9 cellular contexts compared by ENCODE assay signal in genomic region chr19:40907968-40908735, GRCh38. TPM values are rescaled to one million over a fixed set of nuclear protein-coding genes. Genes with fewer than 3 reads are reported as not detected.
DNase-seq lines count a peak whose midpoint lies in the region; ATAC-seq, FAIRE-seq and TF ChIP-seq lines count a peak whose summit lies in the region.
"Had no signal": no experiment of that assay in that cellular context is flagged by ENCODE, and none has a peak within 500 bp of the region (broad histone marks: within the 10 kb centered on the region; RNA-seq: fewer than 3 reads in every experiment).

No MANE protein-coding gene starts in this region.

- H2AK5ac ChIP-seq in H1 (ENCODE audit: low read depth, low read length): no peak overlapping the region

- H3K23me2 ChIP-seq in H1 (ENCODE audit: low read depth, low read length): no peaks in the 10 kb centered on the region

- H4K91ac ChIP-seq in H1 (replicated peaks; ENCODE audit: insufficient read length, low read length): no peak overlapping the region

- no peak overlapping the region for H2BK5ac ChIP-seq in H1 (ENCODE audit: low read depth, low read length)

- no peak overlapping the region for H3K4ac ChIP-seq in H1 (replicated peaks; ENCODE audit: insufficient read length, low read depth, low read length)

- H2BK20ac ChIP-seq in H1 (ENCODE audit: low read length): no peak overlapping the region

- H4K20me1 ChIP-seq in H1 (replicated peaks in 1 of 2; ENCODE audit: control insufficient read depth in 1 of 2, insufficient read depth in 2 of 2, low read length in 2 of 2): no peaks in the 10 kb centered on the region

- TF ChIP-seq RAD21 in H1 (IDR thresholded peaks at IDR 0.05 in 1 of 2, conservative IDR thresholded peaks at IDR 0.05 in 1 of 2; ENCODE audit: low read depth in 2 of 2, low read length in 2 of 2): no peak

- H3K14ac ChIP-seq in H1 (ENCODE audit: insufficient read length): no peak overlapping the region

- H3K36me3 ChIP-seq in HEK293 (ENCODE audit: control insufficient read depth in 2 of 2, insufficient read depth in 1 of 2, low read length in 2 of 2): no peaks in the 10 kb centered on the region
- no peaks in the 10 kb centered on the region for H3K36me3 ChIP-seq in H1 (ENCODE audit: control insufficient read depth in 2 of 4, insufficient read depth in 4 of 4, low read length in 3 of 4)

- WGBS in H1 (ENCODE audit: extremely low coverage in 1 of 2, insufficient coverage in 1 of 2, insufficient read length in 1 of 2, insufficient replicate concordance in 2 of 2, low coverage in 1 of 2, low lambda C conversion rate in 2 of 2, missing lambda C conversion rate in 1 of 2), 2 experiments: 62% methylated on average over 14 of the region's 21 CpGs; no CpG with 5 or more reads in 1 of the 2 experiments

- no peak for TF ChIP-seq CTCF in HEK293 (tag by site-specific recombination; IDR thresholded peaks at IDR 0.05)
- TF ChIP-seq CTCF in H1 (IDR thresholded peaks at IDR 0.05; ENCODE audit: control extremely low read depth in 1 of 3, insufficient read depth in 1 of 3, low read depth in 1 of 3, low read length in 3 of 3): no peak
- no peak for TF ChIP-seq CTCF in coronary artery (IDR thresholded peaks at IDR 0.05)
- TF ChIP-seq CTCF in GM20000 (IDR thresholded peaks at IDR 0.05; ENCODE audit: extremely low read depth, missing control alignments): no peak

- TF ChIP-seq POLR2A in H1 (IDR thresholded peaks at IDR 0.05; ENCODE audit: control extremely low read depth in 1 of 2, low read depth in 2 of 2, low read length in 2 of 2): no peak

- H2AFZ ChIP-seq in H1 (ENCODE audit: low read length): peak overlapping the region; percentile 95

- no peaks in the 10 kb centered on the region; the same call in 1 of the 2 replicates for H3K9me3 ChIP-seq in HEK293 (ENCODE audit: control insufficient read depth, insufficient read depth, low read depth, low read length)
- H3K9me3 ChIP-seq in H1 (ENCODE audit: insufficient read depth in 2 of 2, low read depth in 1 of 2, low read length in 1 of 2): peaks cover 10% of the 10 kb centered on the region in 2 experiments

- H3K27ac ChIP-seq in HEK293 (ENCODE audit: extremely low read depth, low read depth, low read length): no peak overlapping the region
- H3K27ac ChIP-seq in H1 (ENCODE audit: low read depth, low read length): no peak overlapping the region
- no peak overlapping the region for H3K27ac ChIP-seq in coronary artery

- H3K18ac ChIP-seq in H1 (ENCODE audit: extremely low read depth, low read length): no peak overlapping the region

- H3K4me3 ChIP-seq in HEK293 (ENCODE audit: low read depth, low read length): no peak overlapping the region
- H3K4me3 ChIP-seq in H1 (ENCODE audit: extremely low read depth in 1 of 4, insufficient read depth in 2 of 4, low read depth in 3 of 4, low read length in 4 of 4): peak overlapping the region in 1 of 4 experiments; percentile 8; a peak in 2 of 8 replicates
- no peak overlapping the region for H3K4me3 ChIP-seq in coronary artery

- no peak overlapping the region for H3K9ac ChIP-seq in H1 (replicated peaks in 1 of 4; ENCODE audit: extremely low read depth in 1 of 4, low read depth in 3 of 4, low read length in 3 of 4)

- no peak overlapping the region for H4K5ac ChIP-seq in H1 (ENCODE audit: insufficient read length, low read depth, low read length)

- no peak overlapping the region for H2BK120ac ChIP-seq in H1 (replicated peaks; ENCODE audit: low read depth, low read length)

- H3K79me1 ChIP-seq in H1 (ENCODE audit: low read depth, low read length): no peaks in the 10 kb centered on the region

- ATAC-seq in HG02571 (IDR thresholded peaks at IDR 0.05; ENCODE audit: unreplicated experiment): no peak

- no peaks in the 10 kb centered on the region for H3K27me3 ChIP-seq in H1 (replicated peaks in 1 of 4; ENCODE audit: control insufficient read depth in 3 of 4, extremely low read depth in 1 of 4, insufficient read depth in 3 of 4, low read length in 3 of 4)

- H2BK15ac ChIP-seq in H1 (ENCODE audit: low read length): 0 out of 2 replicates have a peak overlapping the region, but pooled peaks have one; percentile 65

- POLR2A ChIA-PET in HEK293 (lab: Yijun Ruan, JAX): interaction anchor here (0.6 kb wide), 1 partner anchor 109 kb away, joined by 4 read pairs; no protein-coding TSS in a partner anchor
- POLR2A ChIA-PET in H1 (lab: Charles Lee; ENCODE audit: partially characterized antibody): no interaction called here

- DNase-seq in activated CD4-positive, alpha-beta T cell treated with anti-CD3 and anti-CD28 coated beads, Interleukin-2, amount 50 U/mL, for 24 hours (ENCODE audit: low read depth in 1 of 2, low spot score in 1 of 2): peak; percentile 9 to 59
- DNase-seq in H1 (ENCODE audit: low read depth in 1 of 2, low spot score in 2 of 2) (peak in 1 of 2 experiments; percentile 81), coronary artery (ENCODE audit: low spot score) (no peak), mucosa of gallbladder (ENCODE audit: low spot score) (no peak), GM20000 (ENCODE audit: low spot score) (no peak)
- peak; percentile 13 to 71 (median 45) for DNase-seq in stimulated activated CD4-positive, alpha-beta T cell treated with anti-CD3 and anti-CD28 coated beads, TNF-alpha, amount 100 ng/mL, for 24 hours (ENCODE audit: low read depth in 3 of 3)
- DNase-seq: foreskin fibroblast had no signal

- no peaks in the 10 kb centered on the region for H3K79me2 ChIP-seq in H1 (ENCODE audit: control insufficient read depth in 1 of 2, insufficient read depth in 2 of 2, low read length in 2 of 2)

- CTCF ChIA-PET in HEK293 (lab: Yijun Ruan, JAX) (interaction anchor here (0.7 to 2.4 kb wide), 5 partner anchors 24 to 273 kb away, joined by 3 to 9 read pairs (median 5); partner anchors contain the start of gene RAB4B), H1 (lab: Charles Lee; ENCODE audit: partially characterized antibody) (interaction anchor here (1.1 to 1.3 kb wide), 2 partner anchors 25 to 27 kb away, joined by 4 to 6 read pairs; no protein-coding TSS in a partner anchor)

- H3K4me1 ChIP-seq in HEK293 (ENCODE audit: control insufficient read depth, insufficient read depth, low read length): no peaks in the 10 kb centered on the region
- peaks cover 0 to 3% (median 0%) of the 10 kb centered on the region in 4 experiments; a peak in 1 of 7 replicates for H3K4me1 ChIP-seq in H1 (replicated peaks in 1 of 4; ENCODE audit: control insufficient read depth in 3 of 4, insufficient read depth in 4 of 4, low read length in 3 of 4)

- FAIRE-seq in H1 (lab: Jason Lieb, UNC): no peak

- H2BK12ac ChIP-seq in H1 (ENCODE audit: low read depth, low read length): no peak overlapping the region

- no peak overlapping the region for H3K56ac ChIP-seq in H1 (replicated peaks; ENCODE audit: insufficient read length, low read depth, low read length)

- TF ChIP-seq EP300 in H1 (IDR thresholded peaks at IDR 0.05; ENCODE audit: borderline replicate concordance in 1 of 2, low read depth in 2 of 2, low read length in 2 of 2): no peak

- H4K8ac ChIP-seq in H1 (ENCODE audit: extremely low read depth, insufficient read depth, low read length): no peak overlapping the region

- no peak overlapping the region for H3K23ac ChIP-seq in H1 (ENCODE audit: insufficient read length)

- H3K4me2 ChIP-seq in H1 (ENCODE audit: insufficient read depth in 1 of 2, low read depth in 2 of 2, low read length in 2 of 2): peak overlapping the region; percentile 53 to 62

TF ChIP-seq in HEK293, 187 proteins besides CTCF, POLR2A, EP300 and RAD21:
- TF ChIP-seq MZF1 (tag by site-specific recombination; IDR thresholded peaks at IDR 0.05; ENCODE audit: borderline replicate concordance) (no peak), ZNF664 (tag by site-specific recombination; IDR thresholded peaks at IDR 0.05) (peak; percentile 65; the same call in 1 of the 2 replicates), KLF1 (tag by site-specific recombination; IDR thresholded peaks at IDR 0.05) (peak; percentile 62)

TF ChIP-seq in H1, 55 proteins besides CTCF, POLR2A, EP300 and RAD21 (continues in another document):
- TF ChIP-seq KDM4A (IDR thresholded peaks at IDR 0.05; ENCODE audit: low read depth, low read length, severe bottlenecking) (no peak), TBP (IDR thresholded peaks at IDR 0.05; ENCODE audit: low read depth, low read length) (no peak), SUZ12 (IDR thresholded peaks at IDR 0.05; ENCODE audit: low read length) (no peak), SAP30 (IDR thresholded peaks at IDR 0.05; ENCODE audit: insufficient read depth, insufficient replicate concordance, low read length) (no peak), TAF1 (IDR thresholded peaks at IDR 0.05; ENCODE audit: low read depth, low read length) (no peak), USF2 (IDR thresholded peaks at IDR 0.05; ENCODE audit: low read length) (no peak)

RNA-seq across cellular contexts. Expression of gene CYP2A7, which starts 26.1 kb away (rescaled TPM):
- total RNA-seq in H1 (2021; fragmentation: NEBNext Ultra II Directional; extraction: Animal tissue kit (Norgen Biotek cat#: 25700)): 0.78 TPM in 1 of 2 replicates, not detected in the other
- polyA plus RNA-seq in H1 (2011; rRNA removed): 0.23 and 0.35 TPM in 2 replicates
- 0.22 TPM for polyA plus RNA-seq in H1 (2011; cell fraction: cytosol; rRNA removed)
- 0.50 TPM for polyA plus RNA-seq in H1 (2011; cell fraction: nucleus; rRNA removed)
- polyA plus RNA-seq in H1 (2012, experiment 1 of 2): 0.23 TPM in 1 of 4 replicates, not detected in the others
- polyA plus RNA-seq in H1 (2012, experiment 2 of 2): not detected
- 0.02 TPM for polyA plus RNA-seq in H1 (2013, experiment 1 of 2)
- polyA plus RNA-seq in H1 (2013, experiment 2 of 2): 0.04 TPM
- 0.41 TPM in 1 of 2 replicates, not detected in the other for polyA minus RNA-seq in H1 (2011; rRNA and poly(A)+ RNA removed)
- polyA minus RNA-seq in H1 (2011; cell fraction: cytosol; rRNA and poly(A)+ RNA removed): not detected
- not detected for polyA minus RNA-seq in H1 (2011; cell fraction: nucleus; rRNA and poly(A)+ RNA removed)
- 0.72 TPM for total RNA-seq in mucosa of gallbladder

RNA-seq across cellular contexts. Expression of gene CYP2A6, which starts 57.9 kb away (rescaled TPM):
- not detected in 2 replicates for total RNA-seq in H1 (2021; fragmentation: NEBNext Ultra II Directional; extraction: Animal tissue kit (Norgen Biotek cat#: 25700))
- polyA plus RNA-seq in H1 (2011; rRNA removed): 0.33 and 0.46 TPM in 2 replicates
- 0.14 TPM for polyA plus RNA-seq in H1 (2011; cell fraction: cytosol; rRNA removed)
- 0.37 TPM for polyA plus RNA-seq in H1 (2011; cell fraction: nucleus; rRNA removed)
- polyA plus RNA-seq in H1 (2012, experiment 1 of 2): 0.20 to 0.60 TPM (median 0.29 TPM) in 3 of 4 replicates, not detected in the other
- 0.18 TPM for polyA plus RNA-seq in H1 (2012, experiment 2 of 2)
- polyA plus RNA-seq in H1 (2013, experiment 1 of 2): 0.10 TPM
- polyA plus RNA-seq in H1 (2013, experiment 2 of 2): not detected
- 0.73 TPM in 1 of 2 replicates, not detected in the other for polyA minus RNA-seq in H1 (2011; rRNA and poly(A)+ RNA removed)
- not detected for polyA minus RNA-seq in H1 (2011; cell fraction: cytosol; rRNA and poly(A)+ RNA removed)
- not detected for polyA minus RNA-seq in H1 (2011; cell fraction: nucleus; rRNA and poly(A)+ RNA removed)
- 1.9 TPM for total RNA-seq in mucosa of gallbladder

Comparison
In these comparisons a context has a peak if more than half of its experiments do, and no peak if none do; other contexts are left out.
1. DNase-seq: peak in activated CD4-positive, alpha-beta T cell treated with anti-CD3 and anti-CD28 coated beads, Interleukin-2, amount 50 U/mL, for 24 hours (2 of 2) and stimulated activated CD4-positive, alpha-beta T cell treated with anti-CD3 and anti-CD28 coated beads, TNF-alpha, amount 100 ng/mL, for 24 hours (3 of 3); none in coronary artery (single experiment), mucosa of gallbladder (single experiment) and GM20000 (single experiment).